Comparison of ENCODE assay signal across 15 cellular contexts in the genomic region with DNA sequence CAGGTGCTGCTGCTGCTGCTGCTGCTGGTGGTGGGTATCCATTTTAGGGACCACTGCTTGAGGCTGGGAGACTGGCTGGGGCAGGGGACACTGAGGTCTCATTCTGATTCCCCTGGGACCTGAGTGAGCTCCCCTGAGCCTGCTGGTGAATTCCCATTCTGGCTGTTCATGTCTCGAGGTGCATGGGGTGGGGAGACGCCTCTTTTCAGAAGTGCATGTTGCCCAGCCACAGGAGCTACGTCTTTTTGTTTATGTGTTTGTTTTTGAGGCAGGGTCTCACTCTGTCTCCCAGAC.
A peak's percentile ranks its signal among the peaks of the same experiment; 100 is the strongest.
DNase-seq lines count a peak whose midpoint lies in the region; ATAC-seq, FAIRE-seq and TF ChIP-seq lines count a peak whose summit lies in the region.
"Had no signal": no experiment of that assay in that cellular context is flagged by ENCODE, and none has a peak within 500 bp of the region (broad histone marks: within the 10 kb centered on the region; RNA-seq: fewer than 3 reads in every experiment).

No MANE protein-coding gene starts in this region.

- H3K9ac ChIP-seq in BLaER1 treated with 17β-estradiol and CSF1 and Interleukin-3, amounts not matched to agents 10 nM and 100 nM, result no peak overlapping the region
- H3K9ac ChIP-seq in GM12878 (ENCODE audit: control insufficient read depth, insufficient read depth, low read length), result no peak overlapping the region

- 5% methylated on average over 3 of the region's 3 CpGs for WGBS in GM12878 (ENCODE audit: insufficient coverage, insufficient replicate concordance, low lambda C conversion rate, missing lambda C conversion rate)
- WGBS in hepatocyte (ENCODE audit: low lambda C conversion rate, missing lambda C conversion rate), result 92% methylated on average over 3 of the region's 3 CpGs
- WGBS in testis, 2 donors, result 96 to 100% methylated on average over 3 of the region's 3 CpGs

- no peaks in the 10 kb centered on the region for H3K36me3 ChIP-seq in BLaER1 treated with 17β-estradiol and CSF1 and Interleukin-3, amounts not matched to agents 10 nM and 100 nM
- H3K36me3 ChIP-seq in GM12878 (ENCODE audit: control insufficient read depth in 2 of 2, insufficient read depth in 2 of 2, low read length in 1 of 2), result no peaks in the 10 kb centered on the region
- no peaks in the 10 kb centered on the region for H3K36me3 ChIP-seq in hepatocyte (replicated peaks; ENCODE audit: insufficient read depth, low read depth)
- H3K36me3 ChIP-seq in testis (ENCODE audit: low read depth, missing control alignments), result no peaks in the 10 kb centered on the region
- H3K36me3 ChIP-seq: BE2C had no signal

- CTCF ChIA-PET in GM12878 (lab: Yijun Ruan, JAX), result no interaction called here

- intact Hi-C loops in GM12878 (cut with micrococcal nuclease; ENCODE audit: unreplicated experiment), result no loop called here
- intact Hi-C loops in left ventricle myocardium superior (cut with micrococcal nuclease), result no loop called here
- intact Hi-C loops in testis (cut with DNase I; ENCODE audit: low total_unique reads), result no loop called here

- ATAC-seq in GM12878 (no peak), left ventricle myocardium superior (no peak)

- TF ChIP-seq POLR2A in GM12878 (IDR thresholded peaks at IDR 0.05; ENCODE audit: low read depth, low read length) (no peak), testis (IDR thresholded peaks at IDR 0.05) (no peak)

- POLR2A ChIA-PET in GM12878 (lab: Charles Lee), result interaction anchor here (1.5 kb wide), 1 partner anchor 34 kb away, joined by 3 read pairs; no protein-coding TSS in a partner anchor

- no peak for FAIRE-seq in GM12878 (lab: Jason Lieb, UNC)
- FAIRE-seq: A204.1, GM19239, H1 had no signal

- peaks cover 18 to 47% (median 45%) of the 10 kb centered on the region in 10 experiments for H3K4me1 ChIP-seq in BLaER1 treated with 17β-estradiol and CSF1 and Interleukin-3, amounts not matched to agents 10 nM and 100 nM
- H3K4me1 ChIP-seq in GM12878 (ENCODE audit: control insufficient read depth, insufficient read depth, low read length) (no peaks in the 10 kb centered on the region), hepatocyte (ENCODE audit: insufficient read depth) (peaks cover 68% of the 10 kb centered on the region), testis (no peaks in the 10 kb centered on the region)

- no peaks in the 10 kb centered on the region for H3K9me3 ChIP-seq in BLaER1 treated with 17β-estradiol and CSF1 and Interleukin-3, amounts not matched to agents 10 nM and 100 nM (replicated peaks in 1 of 11)
- H3K9me3 ChIP-seq in GM12878 (replicated peaks; ENCODE audit: control insufficient read depth, insufficient read depth, low read length), result no peaks in the 10 kb centered on the region
- H3K9me3 ChIP-seq in hepatocyte (ENCODE audit: low read depth), result no peaks in the 10 kb centered on the region
- H3K9me3 ChIP-seq in testis, result no peaks in the 10 kb centered on the region
- H3K9me3 ChIP-seq: BE2C had no signal

- BruUV-seq in GM12878 (replicated peaks; lab: Mats Ljungman, UMichigan), result no TSS peak

- RAD21 ChIA-PET in GM12878 (lab: Charles Lee; ENCODE audit: unreplicated experiment), result interaction anchor here (1.2 to 1.6 kb wide), 3 partner anchors 19 to 74 kb away, joined by 3 to 5 read pairs (median 4); no protein-coding TSS in a partner anchor

- H3K4me3 ChIP-seq in BLaER1 treated with 17β-estradiol and CSF1 and Interleukin-3, amounts not matched to agents 10 nM and 100 nM, result no peak overlapping the region
- H3K4me3 ChIP-seq in GM12878, result no peak overlapping the region
- H3K4me3 ChIP-seq in hepatocyte, result no peak overlapping the region
- no peak overlapping the region for H3K4me3 ChIP-seq in testis

- no peaks in the 10 kb centered on the region for H3K27me3 ChIP-seq in BLaER1 treated with 17β-estradiol and CSF1 and Interleukin-3, amounts not matched to agents 10 nM and 100 nM
- H3K27me3 ChIP-seq in GM12878 (replicated peaks in 1 of 2; ENCODE audit: control insufficient read depth in 2 of 2, insufficient read depth in 2 of 2, low read length in 1 of 2) (peaks cover 0 to 2% of the 10 kb centered on the region in 2 experiments; a peak in 2 of 4 replicates), hepatocyte (no peaks in the 10 kb centered on the region), testis (no peaks in the 10 kb centered on the region)
- H3K27me3 ChIP-seq: BE2C had no signal

- H2AFZ ChIP-seq in GM12878 (ENCODE audit: control insufficient read depth, low read depth, low read length) (no peak overlapping the region), hepatocyte (no peak overlapping the region)

- TF ChIP-seq CTCF in GM12878 (IDR thresholded peaks at IDR 0.05 in 2 of 3, conservative IDR thresholded peaks at IDR 0.05 in 1 of 3; ENCODE audit: control insufficient read depth in 2 of 3, extremely low read depth in 1 of 3, insufficient read depth in 1 of 3, low read depth in 3 of 3, low read length in 3 of 3), result no peak
- no peak for TF ChIP-seq CTCF in hepatocyte (IDR thresholded peaks at IDR 0.05; ENCODE audit: poor library complexity)
- TF ChIP-seq CTCF in testis (IDR thresholded peaks at IDR 0.05), result no peak

- SMC1A ChIA-PET in GM12878 (lab: Charles Lee; ENCODE audit: uncharacterized antibody, unreplicated experiment), result no interaction called here

- H4K20me1 ChIP-seq in BLaER1 treated with 17β-estradiol and CSF1 and Interleukin-3, amounts not matched to agents 10 nM and 100 nM, result no peaks in the 10 kb centered on the region
- H4K20me1 ChIP-seq in GM12878 (ENCODE audit: control insufficient read depth, insufficient read depth), result no peaks in the 10 kb centered on the region
- no peaks in the 10 kb centered on the region for H4K20me1 ChIP-seq in hepatocyte (ENCODE audit: insufficient read depth, poor library complexity, severe bottlenecking)

- H3K4me2 ChIP-seq in BLaER1 treated with 17β-estradiol and CSF1 and Interleukin-3, amounts not matched to agents 10 nM and 100 nM, result peak overlapping the region in 8 of 11 experiments; percentile 0 to 68 (median 52); a peak in 10 of 22 replicates
- H3K4me2 ChIP-seq in GM12878 (ENCODE audit: control insufficient read depth, insufficient read depth), result no peak overlapping the region
- no peak overlapping the region for H3K4me2 ChIP-seq in hepatocyte

- no peaks in the 10 kb centered on the region for H3K9me2 ChIP-seq in hepatocyte (replicated peaks; ENCODE audit: insufficient read depth)

- TF ChIP-seq EP300 in GM12878 (IDR thresholded peaks at IDR 0.05; ENCODE audit: borderline replicate concordance in 1 of 2, control insufficient read depth in 1 of 2, low read depth in 2 of 2, low read length in 2 of 2), result no peak

- no peak overlapping the region for H3K27ac ChIP-seq in BLaER1 treated with 17β-estradiol and CSF1 and Interleukin-3, amounts not matched to agents 10 nM and 100 nM
- no peak overlapping the region for H3K27ac ChIP-seq in GM12878 (ENCODE audit: control insufficient read depth, insufficient read depth)
- peak overlapping the region; percentile 90 for H3K27ac ChIP-seq in hepatocyte
- H3K27ac ChIP-seq in substantia nigra (ENCODE audit: low read depth, low read length, poor library complexity, severe bottlenecking), result peak overlapping the region; percentile 56
- H3K27ac ChIP-seq in testis, result no peak overlapping the region

- H3K79me2 ChIP-seq in GM12878 (ENCODE audit: control insufficient read depth, insufficient read depth, low read length), result no peaks in the 10 kb centered on the region
- no peaks in the 10 kb centered on the region for H3K79me2 ChIP-seq in hepatocyte

- TF ChIP-seq RAD21 in GM12878 (IDR thresholded peaks at IDR 0.05; ENCODE audit: insufficient read depth, low read depth, low read length), result no peak

- DNase-seq in GM12878 (ENCODE audit: low read depth, low spot score) (no peak), hepatocyte (ENCODE audit: low spot score) (no peak), substantia nigra (lab: John Stamatoyannopoulos, UW) (no peak), left ventricle myocardium superior (no peak), testis (no peak)
- no peak for DNase-seq in stimulated activated naive CD4-positive, alpha-beta T cell (lab: John Stamatoyannopoulos, UW)
- DNase-seq: ACHN; Calu3; CD4-positive, alpha-beta memory T cell; GF-D8 had no signal

- in situ Hi-C loops in GM12878 (cut with MboI), result no loop called here

TF ChIP-seq in GM12878, 131 proteins besides CTCF, POLR2A, EP300 and RAD21:
- TF ChIP-seq MEF2B (IDR thresholded peaks at IDR 0.05; ENCODE audit: partially characterized antibody, poor library complexity, severe bottlenecking), result peak; percentile 95
- no peak for TF ChIP-seq POLR2AphosphoS2 (IDR thresholded peaks at IDR 0.05; ENCODE audit: low read depth, low read length)
- TF ChIP-seq FOS (IDR thresholded peaks at IDR 0.05; ENCODE audit: borderline replicate concordance, extremely low read depth, insufficient read length), result no peak

Comparison
In these comparisons a context has a peak if more than half of its experiments do, and no peak if none do; other contexts are left out.
1. H3K27ac ChIP-seq: peak in hepatocyte (single experiment) and substantia nigra (single experiment); none in BLaER1 treated with 17β-estradiol and CSF1 and Interleukin-3, amounts not matched to agents 10 nM and 100 nM (0 of 11), GM12878 (single experiment) and testis (0 of 2).
2. H3K4me2 ChIP-seq: peak in BLaER1 treated with 17β-estradiol and CSF1 and Interleukin-3, amounts not matched to agents 10 nM and 100 nM (8 of 11); none in GM12878 (single experiment) and hepatocyte (single experiment).